In the genomic region with DNA sequence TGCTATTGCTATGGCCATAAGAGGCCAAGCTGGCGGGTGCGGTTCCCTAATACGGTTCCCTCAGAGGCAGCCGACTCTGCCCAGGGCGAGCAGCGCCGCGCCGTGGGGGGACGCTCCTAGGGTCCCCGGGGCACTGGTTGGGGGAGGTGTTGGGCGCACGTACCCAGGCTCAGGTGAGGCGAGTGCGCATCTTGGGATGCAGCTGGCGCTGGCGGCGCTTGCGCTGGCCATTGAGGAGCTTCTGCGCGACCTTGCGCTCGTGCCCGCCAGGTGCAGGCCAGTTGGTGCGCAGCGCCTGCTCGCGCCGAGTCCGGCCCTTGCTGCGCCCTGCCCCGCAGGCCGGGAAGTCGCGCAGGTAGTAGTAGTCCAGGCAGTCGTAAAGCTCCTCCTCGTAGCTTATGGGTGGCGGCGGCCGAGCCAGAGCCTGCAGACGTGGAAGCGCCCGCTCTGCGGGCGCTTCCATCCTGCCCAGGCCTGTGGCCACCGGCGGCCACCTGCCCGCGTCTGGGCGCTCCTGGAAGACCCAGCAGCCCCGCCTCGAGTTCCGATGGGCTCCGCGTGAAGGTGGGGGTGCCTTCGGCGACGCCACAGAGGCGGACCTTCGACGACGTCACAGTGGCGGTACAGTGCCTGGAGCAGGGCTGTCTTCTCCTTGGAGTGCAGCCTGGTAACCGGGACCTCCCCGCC, we compare ENCODE assay signal across 14 cellular contexts. TPM values are rescaled to one million over a fixed set of nuclear protein-coding genes. Genes with fewer than 3 reads are reported as not detected.
DNase-seq lines count a peak whose midpoint lies in the region; ATAC-seq and TF ChIP-seq lines count a peak whose summit lies in the region.
"Had no signal": no experiment of that assay in that cellular context is flagged by ENCODE, and none has a peak within 500 bp of the region (broad histone marks: within the 10 kb centered on the region; RNA-seq: fewer than 3 reads in every experiment).

A gene with protein sequence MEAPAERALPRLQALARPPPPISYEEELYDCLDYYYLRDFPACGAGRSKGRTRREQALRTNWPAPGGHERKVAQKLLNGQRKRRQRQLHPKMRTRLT (minus strand): TSS at position 566 of the 687 bp plus-strand sequence. CDS start 103 bp downstream, at position 463.

- no peak within 1 kb of the TSS for H3K4me3 ChIP-seq in mucosa of stomach (ENCODE audit: low read length)
- H3K4me3 ChIP-seq: BLaER1, K562 had no signal

- H3K9ac ChIP-seq in mucosa of stomach (ENCODE audit: low read length), result peak within 1 kb of the TSS; percentile 34
- H3K9ac ChIP-seq: BLaER1 had no signal

- no peak for ATAC-seq in HG03378 (IDR thresholded peaks at IDR 0.05; ENCODE audit: unreplicated experiment)
- ATAC-seq in activated CD4-positive, CD25-positive, alpha-beta regulatory T cell treated with anti-CD3 and anti-CD28 coated beads, Interleukin-2, amount 50 U/mL, for 24 hours, result no peak
- ATAC-seq: gastrocnemius medialis, K562 had no signal

- DNase-seq in DMS53 treated with DMSO at 0.1 percent for 48 hours (lab: John Stamatoyannopoulos, UW; ENCODE audit: unreplicated experiment) (peak; percentile 52), cerebellum (ENCODE audit: low spot score) (peak; percentile 51), RPMI8226 (no peak), dedifferentiated amniotic fluid mesenchymal stem cell (ENCODE audit: extremely low spot score) (no peak)
- DNase-seq: gastrocnemius medialis; GF-D8; NK-92 treated with Interleukin-12 subunit alpha and Interleukin-12 subunit beta, amount 100 ng/mL, for 24 hours; stimulated activated CD4-positive, alpha-beta T cell treated with anti-CD3 and anti-CD28 coated beads, Interleukin-4, amount 100 ng/mL, for 1 hour had no signal

- no peaks in the 10 kb centered on the region for H3K9me3 ChIP-seq in mucosa of stomach (ENCODE audit: control insufficient read depth, low read length)
- H3K9me3 ChIP-seq: gastrocnemius medialis had no signal

- peaks cover 4% of the 10 kb centered on the region for H3K27me3 ChIP-seq in mucosa of stomach (ENCODE audit: control insufficient read depth, insufficient read depth, low read length)
- H3K27me3 ChIP-seq: BLaER1 had no signal

- peaks cover 5% of the 10 kb centered on the region for H3K4me1 ChIP-seq in mucosa of stomach (ENCODE audit: control insufficient read depth, insufficient read depth, low read length)
- H3K4me1 ChIP-seq: BLaER1, gastrocnemius medialis had no signal

- H3K27ac ChIP-seq in 22Rv1, result no peak within 1 kb of the TSS
- H3K27ac ChIP-seq: BLaER1, gastrocnemius medialis had no signal

- no peaks in the 10 kb centered on the region for H3K36me3 ChIP-seq in mucosa of stomach (ENCODE audit: control insufficient read depth, insufficient read depth, low read length)
- H3K36me3 ChIP-seq: BLaER1, gastrocnemius medialis had no signal

- peak; percentile 35 for TF ChIP-seq CTCF in 22Rv1 (IDR thresholded peaks at IDR 0.05)

RNA-seq across cellular contexts. Expression of the gene that starts here (rescaled TPM):
- 0.82 TPM for total RNA-seq in cerebellum
- total RNA-seq: gastrocnemius medialis, K562 had no signal

Comparison
In these comparisons a context has a peak if more than half of its experiments do, and no peak if none do; other contexts are left out.
1. Peak in DNase-seq in cerebellum; RNA of the gene not detected or under 1 TPM.